ENCODE assay signal across 17 cellular contexts in the genomic region with DNA sequence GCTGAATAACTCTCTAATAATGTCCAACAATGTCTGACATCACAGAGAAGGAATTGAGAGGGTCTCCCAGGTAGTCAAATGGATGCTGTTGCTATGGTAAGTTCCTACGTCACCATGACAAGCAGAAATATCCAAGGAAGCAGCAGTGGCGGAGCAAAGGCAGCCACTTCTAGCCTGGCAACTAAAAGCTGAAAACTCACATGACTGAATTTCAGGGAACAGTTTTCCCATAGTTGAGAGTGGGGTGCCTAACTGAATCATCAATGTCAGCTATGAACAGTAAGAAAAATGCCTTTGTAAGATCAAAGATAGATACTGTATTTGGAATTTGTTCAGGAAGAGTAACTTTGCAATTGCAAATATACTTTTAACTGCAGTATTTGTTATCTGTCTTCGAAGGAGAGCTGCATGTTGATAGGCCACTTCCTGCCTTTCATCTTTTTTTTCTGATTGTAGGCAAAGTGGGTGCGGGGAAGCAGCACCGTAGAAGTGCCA.
A peak's percentile ranks its signal among the peaks of the same experiment; 100 is the strongest.
DNase-seq lines count a peak whose midpoint lies in the region; ATAC-seq and TF ChIP-seq lines count a peak whose summit lies in the region.
"Had no signal": no experiment of that assay in that cellular context is flagged by ENCODE, and none has a peak within 500 bp of the region (broad histone marks: within the 10 kb centered on the region; RNA-seq: fewer than 3 reads in every experiment).

No MANE protein-coding gene starts in this region.

- DNase-seq in SK-N-SH = no peak
- DNase-seq in astrocyte of the spinal cord (ENCODE audit: low read depth, low spot score) = peak; percentile 18
- no peak for DNase-seq in memory B cell (ENCODE audit: low spot score in 2 of 2)
- no peak for DNase-seq in stomach
- no peak for DNase-seq in LoVo (ENCODE audit: low spot score)
- no peak for DNase-seq in Ammon's horn (ENCODE audit: low spot score)
- DNase-seq: activated CD4-positive, alpha-beta T cell treated with anti-CD3 and anti-CD28 coated beads, Interleukin-2, amount 50 U/mL, for 4 hours; activated effector memory CD4-positive, alpha-beta T cell treated with anti-CD3 and anti-CD28 coated beads, Interleukin-2, amount 50 U/mL, for 16 hours; DMS 273 treated with DMSO at 0.1 percent for 48 hours; midbrain; Peyer's patch; spleen; thyroid gland had no signal

- H3K4me3 ChIP-seq in SK-N-SH (ENCODE audit: low read depth in 2 of 2, low read length in 1 of 2) = no peak overlapping the region
- H3K4me3 ChIP-seq in HUES48 (ENCODE audit: low read depth, low read length) = no peak overlapping the region
- no peak overlapping the region for H3K4me3 ChIP-seq in astrocyte of the spinal cord (ENCODE audit: low read depth, low read length)
- no peak overlapping the region for H3K4me3 ChIP-seq in stomach
- H3K4me3 ChIP-seq: esophagus muscularis mucosa, Peyer's patch, spleen, thyroid gland had no signal

- no peak for TF ChIP-seq EP300 in SK-N-SH (IDR thresholded peaks at IDR 0.05; ENCODE audit: borderline replicate concordance in 1 of 2, low read depth in 1 of 2, low read length in 1 of 2)
- no peak for TF ChIP-seq EP300 in stomach (IDR thresholded peaks at IDR 0.05)

- no peaks in the 10 kb centered on the region for H3K79me2 ChIP-seq in SK-N-SH (ENCODE audit: insufficient read depth)

- H3K4me3 Mint-ChIP-seq in memory B cell = no peak overlapping the region
- H3K4me3 Mint-ChIP-seq: T-helper 1 cell treated with Interleukin-12 subunit alpha and Interleukin-12 subunit beta and Interleukin-4 antibody, amounts not matched to agents 30 μg/mL and 1 μg/mL, for 36 hours had no signal

- 87% methylated on average over 5 of the region's 5 CpGs for WGBS in SK-N-SH (ENCODE audit: low lambda C conversion rate)
- 33 to 46% (median 42%) methylated on average over 5 of the region's 5 CpGs for WGBS in stomach, 5 donors

- no peak for TF ChIP-seq RAD21 in SK-N-SH (IDR thresholded peaks at IDR 0.05; ENCODE audit: low read length)

- H3K36me3 ChIP-seq in SK-N-SH (replicated peaks in 1 of 2; ENCODE audit: control insufficient read depth in 1 of 2, insufficient read depth in 2 of 2, low read length in 1 of 2) (no peaks in the 10 kb centered on the region), HUES48 (ENCODE audit: control insufficient read depth, insufficient read depth, low read length) (no peaks in the 10 kb centered on the region), stomach (no peaks in the 10 kb centered on the region)
- H3K36me3 ChIP-seq: esophagus muscularis mucosa, Peyer's patch, spleen, thyroid gland had no signal

- H3K27ac Mint-ChIP-seq in memory B cell = peak overlapping the region; percentile 38
- H3K27ac Mint-ChIP-seq: T-helper 1 cell treated with Interleukin-12 subunit alpha and Interleukin-12 subunit beta and Interleukin-4 antibody, amounts not matched to agents 30 μg/mL and 1 μg/mL, for 36 hours had no signal

- H2AFZ ChIP-seq in SK-N-SH (ENCODE audit: low read depth) = no peak overlapping the region

- peaks cover 27% of the 10 kb centered on the region for H3K4me1 Mint-ChIP-seq in memory B cell

- H3K36me3 Mint-ChIP-seq in memory B cell = peaks cover 2% of the 10 kb centered on the region

- no peak for TF ChIP-seq POLR2A in stomach (IDR thresholded peaks at IDR 0.05)

- no peak overlapping the region for H3K4me2 ChIP-seq in SK-N-SH

- H3K27me3 Mint-ChIP-seq in memory B cell = no peaks in the 10 kb centered on the region

- intact Hi-C loops in stomach (cut with DNase I; ENCODE audit: low total_unique reads) = no loop called here

- TF ChIP-seq CTCF in SK-N-SH (IDR thresholded peaks at IDR 0.05) (no peak), astrocyte of the spinal cord (IDR thresholded peaks at IDR 0.05; ENCODE audit: low read depth, low read length) (no peak), stomach (IDR thresholded peaks at IDR 0.05) (no peak)

- CTCF ChIA-PET in SK-N-SH (lab: Yijun Ruan, JAX) = interaction anchor here (0.8 to 2.5 kb wide), 7 partner anchors 9 to 243 kb away, joined by 3 to 13 read pairs (median 5); no protein-coding TSS in a partner anchor

- H3K9ac ChIP-seq in SK-N-SH (no peak overlapping the region), HUES48 (ENCODE audit: low read depth, low read length) (no peak overlapping the region)

- H3K9me3 ChIP-seq in SK-N-SH (no peaks in the 10 kb centered on the region), HUES48 (ENCODE audit: control insufficient read depth, insufficient read depth, low read length) (no peaks in the 10 kb centered on the region), stomach (no peaks in the 10 kb centered on the region)
- H3K9me3 ChIP-seq: esophagus muscularis mucosa, Peyer's patch, spleen had no signal

- in situ Hi-C loops in astrocyte of the spinal cord (cut with HindIII; ENCODE audit: low sequenced_read_pairs) = no loop called here

- no peaks in the 10 kb centered on the region for H3K27me3 ChIP-seq in SK-N-SH (ENCODE audit: insufficient read depth)
- H3K27me3 ChIP-seq in HUES48 (ENCODE audit: control insufficient read depth, insufficient read depth, low read length) = no peaks in the 10 kb centered on the region
- no peaks in the 10 kb centered on the region for H3K27me3 ChIP-seq in stomach
- H3K27me3 ChIP-seq: esophagus muscularis mucosa, Peyer's patch, spleen, thyroid gland had no signal

- POLR2A ChIA-PET in SK-N-SH (lab: Yijun Ruan, JAX) = no interaction called here

- ATAC-seq in SK-N-SH treated with all-trans-retinoic acid at 6 μM for 48 hours = peak; percentile 25
- ATAC-seq in memory B cell (ENCODE audit: low read depth) = no peak

- H3K27ac ChIP-seq in SK-N-SH (ENCODE audit: low read depth in 2 of 2, low read length in 1 of 2) = no peak overlapping the region
- peak overlapping the region; percentile 62 for H3K27ac ChIP-seq in HUES48 (ENCODE audit: low read depth, low read length)
- no peak overlapping the region for H3K27ac ChIP-seq in stomach
- H3K27ac ChIP-seq: esophagus muscularis mucosa, Peyer's patch, thyroid gland had no signal

- no peaks in the 10 kb centered on the region for H3F3A ChIP-seq in SK-N-SH (replicated peaks; ENCODE audit: insufficient read depth)

- H3K9me3 Mint-ChIP-seq in memory B cell = no peaks in the 10 kb centered on the region
- H3K9me3 Mint-ChIP-seq: T-helper 1 cell treated with Interleukin-12 subunit alpha and Interleukin-12 subunit beta and Interleukin-4 antibody, amounts not matched to agents 30 μg/mL and 1 μg/mL, for 36 hours had no signal

- H3K4me1 ChIP-seq in SK-N-SH (ENCODE audit: control insufficient read depth in 1 of 2, insufficient read depth in 2 of 2, low read depth in 1 of 2, low read length in 1 of 2) (peaks cover 0 to 17% of the 10 kb centered on the region in 2 experiments; a peak in 3 of 4 replicates), HUES48 (ENCODE audit: control insufficient read depth, insufficient read depth, low read length) (peaks cover 30% of the 10 kb centered on the region), stomach (peaks cover 0 to 39% (median 13%) of the 10 kb centered on the region in 4 donors)
- H3K4me1 ChIP-seq: thyroid gland had no signal

- no peaks in the 10 kb centered on the region for H3K9me2 ChIP-seq in SK-N-SH

- H4K20me1 ChIP-seq in SK-N-SH (ENCODE audit: insufficient read depth) = no peaks in the 10 kb centered on the region

TF ChIP-seq in SK-N-SH treated with all-trans-retinoic acid at 6 μM for 48 hours, 23 proteins besides CTCF, POLR2A, EP300 and RAD21:
- peak; percentile 25; the same call in 1 of the 2 replicates for TF ChIP-seq ISL1 (CRISPR knock-in tag; IDR thresholded peaks at IDR 0.05)
- TF ChIP-seq ESRRG (CRISPR knock-in tag; IDR thresholded peaks at IDR 0.05) = no peak

TF ChIP-seq in SK-N-SH, 30 proteins besides CTCF, POLR2A, EP300 and RAD21:
- TF ChIP-seq, protein P1, sequence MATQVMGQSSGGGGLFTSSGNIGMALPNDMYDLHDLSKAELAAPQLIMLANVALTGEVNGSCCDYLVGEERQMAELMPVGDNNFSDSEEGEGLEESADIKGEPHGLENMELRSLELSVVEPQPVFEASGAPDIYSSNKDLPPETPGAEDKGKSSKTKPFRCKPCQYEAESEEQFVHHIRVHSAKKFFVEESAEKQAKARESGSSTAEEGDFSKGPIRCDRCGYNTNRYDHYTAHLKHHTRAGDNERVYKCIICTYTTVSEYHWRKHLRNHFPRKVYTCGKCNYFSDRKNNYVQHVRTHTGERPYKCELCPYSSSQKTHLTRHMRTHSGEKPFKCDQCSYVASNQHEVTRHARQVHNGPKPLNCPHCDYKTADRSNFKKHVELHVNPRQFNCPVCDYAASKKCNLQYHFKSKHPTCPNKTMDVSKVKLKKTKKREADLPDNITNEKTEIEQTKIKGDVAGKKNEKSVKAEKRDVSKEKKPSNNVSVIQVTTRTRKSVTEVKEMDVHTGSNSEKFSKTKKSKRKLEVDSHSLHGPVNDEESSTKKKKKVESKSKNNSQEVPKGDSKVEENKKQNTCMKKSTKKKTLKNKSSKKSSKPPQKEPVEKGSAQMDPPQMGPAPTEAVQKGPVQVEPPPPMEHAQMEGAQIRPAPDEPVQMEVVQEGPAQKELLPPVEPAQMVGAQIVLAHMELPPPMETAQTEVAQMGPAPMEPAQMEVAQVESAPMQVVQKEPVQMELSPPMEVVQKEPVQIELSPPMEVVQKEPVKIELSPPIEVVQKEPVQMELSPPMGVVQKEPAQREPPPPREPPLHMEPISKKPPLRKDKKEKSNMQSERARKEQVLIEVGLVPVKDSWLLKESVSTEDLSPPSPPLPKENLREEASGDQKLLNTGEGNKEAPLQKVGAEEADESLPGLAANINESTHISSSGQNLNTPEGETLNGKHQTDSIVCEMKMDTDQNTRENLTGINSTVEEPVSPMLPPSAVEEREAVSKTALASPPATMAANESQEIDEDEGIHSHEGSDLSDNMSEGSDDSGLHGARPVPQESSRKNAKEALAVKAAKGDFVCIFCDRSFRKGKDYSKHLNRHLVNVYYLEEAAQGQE (IDR thresholded peaks at IDR 0.05; ENCODE audit: low read depth, low read length) = no peak
- TF ChIP-seq SIN3A (IDR thresholded peaks at IDR 0.05; ENCODE audit: borderline replicate concordance, low read depth, low read length) (no peak), ELF1 (IDR thresholded peaks at IDR 0.05) (no peak), JUND (IDR thresholded peaks at IDR 0.05) (no peak), FOSL2 (IDR thresholded peaks at IDR 0.05; ENCODE audit: borderline replicate concordance, low read depth) (no peak), YY1 (IDR thresholded peaks at IDR 0.05; ENCODE audit: low read depth) (no peak), NRF1 (IDR thresholded peaks at IDR 0.05; ENCODE audit: low read depth, low read length) (no peak)
- TF ChIP-seq, protein P2, sequence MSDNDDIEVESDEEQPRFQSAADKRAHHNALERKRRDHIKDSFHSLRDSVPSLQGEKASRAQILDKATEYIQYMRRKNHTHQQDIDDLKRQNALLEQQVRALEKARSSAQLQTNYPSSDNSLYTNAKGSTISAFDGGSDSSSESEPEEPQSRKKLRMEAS (IDR thresholded peaks at IDR 0.05; ENCODE audit: low read depth) = no peak
